Comparison of ENCODE assay signal across 15 cellular contexts in the genomic region with DNA sequence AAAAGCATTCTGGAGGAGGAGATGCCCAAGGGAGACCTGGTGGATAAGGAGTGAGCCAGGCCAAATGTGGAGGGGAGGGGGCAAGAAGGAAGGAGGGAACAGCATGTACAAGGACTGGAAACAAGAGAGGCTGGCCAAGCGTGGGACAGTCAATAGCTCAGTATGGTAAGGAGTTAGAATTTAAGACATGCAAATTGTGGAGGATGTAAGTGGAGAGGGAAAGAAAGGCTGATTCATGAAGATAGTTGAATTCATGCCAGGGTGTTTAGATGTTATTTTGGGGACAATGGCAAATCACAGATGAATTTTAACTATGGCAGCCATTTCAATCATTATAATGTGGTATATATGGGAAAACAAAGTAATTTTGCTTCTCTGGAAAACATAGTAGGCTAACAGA.
DNase-seq lines count a peak whose midpoint lies in the region; ATAC-seq and TF ChIP-seq lines count a peak whose summit lies in the region.
"Had no signal": no experiment of that assay in that cellular context is flagged by ENCODE, and none has a peak within 500 bp of the region (broad histone marks: within the 10 kb centered on the region; RNA-seq: fewer than 3 reads in every experiment).

No MANE protein-coding gene starts in this region.

- TF ChIP-seq EP300 in SK-N-SH (IDR thresholded peaks at IDR 0.05; ENCODE audit: borderline replicate concordance in 1 of 2, low read depth in 1 of 2, low read length in 1 of 2), result no peak

- intact Hi-C loops in sciatic nerve (cut with DNase I), result no loop called here

- no peak for TF ChIP-seq RAD21 in SK-N-SH (IDR thresholded peaks at IDR 0.05; ENCODE audit: low read length)

- no peaks in the 10 kb centered on the region for H3K9me2 ChIP-seq in SK-N-SH

- POLR2A ChIA-PET in SK-N-SH (lab: Yijun Ruan, JAX), result no interaction called here

- peak overlapping the region; percentile 6; the same call in 1 of the 2 replicates for H3K4me2 ChIP-seq in SK-N-SH
- H3K4me2 ChIP-seq: PC-9 had no signal

- H3K27ac ChIP-seq in SK-N-SH (ENCODE audit: low read depth in 2 of 2, low read length in 1 of 2), result peak overlapping the region; percentile 68 to 84
- H3K27ac ChIP-seq in caudate nucleus (ENCODE audit: low read depth, low read length), result no peak overlapping the region
- H3K27ac ChIP-seq: foreskin keratinocyte, PC-9 had no signal

- no peaks in the 10 kb centered on the region for H3K27me3 ChIP-seq in SK-N-SH (ENCODE audit: insufficient read depth)
- H3K27me3 ChIP-seq: foreskin keratinocyte, pancreas had no signal

- peak overlapping the region; percentile 29; the same call in 1 of the 2 replicates for H3K9ac ChIP-seq in SK-N-SH

- peak overlapping the region; percentile 62 for H2AFZ ChIP-seq in SK-N-SH (ENCODE audit: low read depth)
- H2AFZ ChIP-seq: PC-9 had no signal

- no peak for TF ChIP-seq CTCF in SK-N-SH (IDR thresholded peaks at IDR 0.05)
- no peak for TF ChIP-seq CTCF in fibroblast of the aortic adventitia (IDR thresholded peaks at IDR 0.05; ENCODE audit: insufficient read depth, low read length)

- peak; percentile 70 for ATAC-seq in sciatic nerve
- ATAC-seq: foreskin keratinocyte had no signal

- peaks cover 6 to 18% of the 10 kb centered on the region in 2 experiments; a peak in 3 of 4 replicates for H3K4me1 ChIP-seq in SK-N-SH (ENCODE audit: control insufficient read depth in 1 of 2, insufficient read depth in 2 of 2, low read depth in 1 of 2, low read length in 1 of 2)
- H3K4me1 ChIP-seq: foreskin keratinocyte had no signal

- CTCF ChIA-PET in SK-N-SH (lab: Yijun Ruan, JAX), result no interaction called here

- no peaks in the 10 kb centered on the region for H3F3A ChIP-seq in SK-N-SH (replicated peaks; ENCODE audit: insufficient read depth)

- H3K4me3 ChIP-seq in SK-N-SH (ENCODE audit: low read depth in 2 of 2, low read length in 1 of 2) (no peak overlapping the region), fibroblast of the aortic adventitia (ENCODE audit: low read depth, low read length) (no peak overlapping the region)
- H3K4me3 ChIP-seq: pancreas, PC-9 had no signal

- no peaks in the 10 kb centered on the region for H3K9me3 ChIP-seq in SK-N-SH
- H3K9me3 ChIP-seq: pancreas had no signal

- DNase-seq in AG20443 (ENCODE audit: low spot score) (peak; percentile 24), SK-N-SH (no peak), fibroblast of the aortic adventitia (ENCODE audit: low read depth) (peak; percentile 51), sciatic nerve (ENCODE audit: low spot score) (no peak), caudate nucleus (lab: John Stamatoyannopoulos, UW) (no peak), NCI-H774 (lab: John Stamatoyannopoulos, UW) (no peak), occipital lobe (lab: John Stamatoyannopoulos, UW) (no peak)
- DNase-seq in stimulated activated CD4-positive, alpha-beta T cell treated with anti-CD3 and anti-CD28 coated beads, Interleukin-4, amount 100 ng/mL, for 4 hours, result no peak
- DNase-seq: DMS 273 treated with DMSO at 0.1 percent for 48 hours; NCI-H2081; NCI-H526; pancreas; PC-9; stimulated activated CD4-positive, alpha-beta T cell treated with anti-CD3 and anti-CD28 coated beads, Interleukin-15, amount 100 ng/mL, for 24 hours had no signal

- 72% methylated on average over 1 of the region's 1 CpG for WGBS in SK-N-SH (ENCODE audit: low lambda C conversion rate)

- no peaks in the 10 kb centered on the region for H3K36me3 ChIP-seq in SK-N-SH (replicated peaks in 1 of 2; ENCODE audit: control insufficient read depth in 1 of 2, insufficient read depth in 2 of 2, low read length in 1 of 2)
- H3K36me3 ChIP-seq: pancreas had no signal

- H4K20me1 ChIP-seq in SK-N-SH (ENCODE audit: insufficient read depth), result no peaks in the 10 kb centered on the region

- no peaks in the 10 kb centered on the region for H3K79me2 ChIP-seq in SK-N-SH (ENCODE audit: insufficient read depth)

TF ChIP-seq in SK-N-SH, 30 proteins besides CTCF, POLR2A, EP300 and RAD21:
- peak; percentile 37; the same call in 1 of the 2 replicates for TF ChIP-seq MEF2A (IDR thresholded peaks at IDR 0.05; ENCODE audit: borderline replicate concordance, low read depth)
- TF ChIP-seq, protein P1, sequence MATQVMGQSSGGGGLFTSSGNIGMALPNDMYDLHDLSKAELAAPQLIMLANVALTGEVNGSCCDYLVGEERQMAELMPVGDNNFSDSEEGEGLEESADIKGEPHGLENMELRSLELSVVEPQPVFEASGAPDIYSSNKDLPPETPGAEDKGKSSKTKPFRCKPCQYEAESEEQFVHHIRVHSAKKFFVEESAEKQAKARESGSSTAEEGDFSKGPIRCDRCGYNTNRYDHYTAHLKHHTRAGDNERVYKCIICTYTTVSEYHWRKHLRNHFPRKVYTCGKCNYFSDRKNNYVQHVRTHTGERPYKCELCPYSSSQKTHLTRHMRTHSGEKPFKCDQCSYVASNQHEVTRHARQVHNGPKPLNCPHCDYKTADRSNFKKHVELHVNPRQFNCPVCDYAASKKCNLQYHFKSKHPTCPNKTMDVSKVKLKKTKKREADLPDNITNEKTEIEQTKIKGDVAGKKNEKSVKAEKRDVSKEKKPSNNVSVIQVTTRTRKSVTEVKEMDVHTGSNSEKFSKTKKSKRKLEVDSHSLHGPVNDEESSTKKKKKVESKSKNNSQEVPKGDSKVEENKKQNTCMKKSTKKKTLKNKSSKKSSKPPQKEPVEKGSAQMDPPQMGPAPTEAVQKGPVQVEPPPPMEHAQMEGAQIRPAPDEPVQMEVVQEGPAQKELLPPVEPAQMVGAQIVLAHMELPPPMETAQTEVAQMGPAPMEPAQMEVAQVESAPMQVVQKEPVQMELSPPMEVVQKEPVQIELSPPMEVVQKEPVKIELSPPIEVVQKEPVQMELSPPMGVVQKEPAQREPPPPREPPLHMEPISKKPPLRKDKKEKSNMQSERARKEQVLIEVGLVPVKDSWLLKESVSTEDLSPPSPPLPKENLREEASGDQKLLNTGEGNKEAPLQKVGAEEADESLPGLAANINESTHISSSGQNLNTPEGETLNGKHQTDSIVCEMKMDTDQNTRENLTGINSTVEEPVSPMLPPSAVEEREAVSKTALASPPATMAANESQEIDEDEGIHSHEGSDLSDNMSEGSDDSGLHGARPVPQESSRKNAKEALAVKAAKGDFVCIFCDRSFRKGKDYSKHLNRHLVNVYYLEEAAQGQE (IDR thresholded peaks at IDR 0.05; ENCODE audit: low read depth, low read length), result no peak
TF ChIP-seq in SK-N-SH: peak in this region for 1.

Comparison
In these comparisons a context has a peak if more than half of its experiments do, and no peak if none do; other contexts are left out.
1. DNase-seq: peak in AG20443 (single experiment) and fibroblast of the aortic adventitia (single experiment); none in SK-N-SH (single experiment), sciatic nerve (single experiment), caudate nucleus (0 of 61), stimulated activated CD4-positive, alpha-beta T cell treated with anti-CD3 and anti-CD28 coated beads, Interleukin-4, amount 100 ng/mL, for 4 hours (0 of 2), NCI-H774 (single experiment) and occipital lobe (single experiment).